ENCODE assay signal across 8 cellular contexts in the genomic region with DNA sequence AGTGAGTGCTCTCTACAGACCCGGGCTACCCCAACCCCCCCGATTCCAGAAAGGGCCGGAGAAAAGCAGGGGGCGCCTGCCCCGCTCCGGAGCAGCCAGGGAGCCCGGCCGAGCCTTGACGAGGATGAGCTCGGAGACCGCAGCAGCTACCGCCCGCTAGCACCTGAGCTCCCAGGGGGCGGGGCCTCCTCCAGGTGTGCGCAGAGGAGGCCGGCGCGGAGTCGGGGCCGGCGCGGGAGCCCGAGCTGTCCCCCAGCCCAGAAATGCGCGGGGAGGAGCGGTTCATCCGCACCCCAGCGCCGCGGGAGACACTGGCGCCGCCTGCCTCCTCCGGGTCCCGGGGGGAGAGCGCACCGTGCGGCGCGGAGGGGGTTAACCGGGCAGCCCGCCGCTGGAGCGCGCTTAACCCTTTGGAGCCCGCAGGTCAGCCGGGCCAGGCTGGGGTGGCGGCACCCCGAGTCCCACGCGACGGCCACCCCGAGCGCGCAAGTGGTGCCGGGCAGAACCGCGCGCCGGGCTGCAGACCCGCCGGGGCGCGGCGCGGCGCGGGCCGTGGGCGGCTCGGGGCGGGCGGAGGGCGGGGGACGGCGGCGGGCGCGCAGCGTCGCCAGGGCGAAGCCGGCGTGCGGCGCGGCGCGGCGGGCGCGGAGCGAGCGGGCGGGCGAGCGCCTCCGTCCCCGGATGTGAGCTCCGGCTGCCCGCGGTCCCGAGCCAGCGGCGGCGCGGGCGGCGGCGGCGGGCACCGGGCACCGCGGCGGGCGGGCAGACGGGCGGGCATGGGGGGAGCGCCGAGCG. TPM values are rescaled to one million over a fixed set of nuclear protein-coding genes. Genes with fewer than 3 reads are reported as not detected.
DNase-seq lines count a peak whose midpoint lies in the region; ATAC-seq and TF ChIP-seq lines count a peak whose summit lies in the region.

Gene CACNA1D (plus strand): TSS at position 615 of the 795 bp plus-strand sequence. CDS start 556 bp downstream, outside the sequence.

- H3K9ac ChIP-seq in fibroblast of lung (ENCODE audit: insufficient read depth, low read length): no peak within 1 kb of the TSS

- H3K9me3 Mint-ChIP-seq in T-helper 2 cell treated with Interferon-gamma antibody and Interleukin-4, amounts not matched to agents 5 μg/mL and 100 μg/mL, for 36 hours: no peaks in the 10 kb centered on the region
- no peaks in the 10 kb centered on the region for H3K9me3 Mint-ChIP-seq in neural crest cell

- no peaks in the 10 kb centered on the region for H3K36me3 Mint-ChIP-seq in T-helper 2 cell treated with Interferon-gamma antibody and Interleukin-4, amounts not matched to agents 5 μg/mL and 100 μg/mL, for 36 hours (ENCODE audit: low read depth)
- no peaks in the 10 kb centered on the region for H3K36me3 Mint-ChIP-seq in neural crest cell (ENCODE audit: low read depth)

- H3K4me2 ChIP-seq in fibroblast of lung (ENCODE audit: extremely low read depth, insufficient read depth, low read length): peak within 1 kb of the TSS; percentile 71

- H3K4me1 Mint-ChIP-seq in T-helper 2 cell treated with Interferon-gamma antibody and Interleukin-4, amounts not matched to agents 5 μg/mL and 100 μg/mL, for 36 hours (ENCODE audit: low read depth): peaks cover 2% of the 10 kb centered on the region
- H3K4me1 Mint-ChIP-seq in neural crest cell: peaks cover 35% of the 10 kb centered on the region

- H3K27ac ChIP-seq in ACC112 (ENCODE audit: low read depth, low read length) (no peak within 1 kb of the TSS), fibroblast of lung (ENCODE audit: insufficient read depth, low read length) (no peak within 1 kb of the TSS)

- TF ChIP-seq CTCF in GM13976 (IDR thresholded peaks at IDR 0.05; ENCODE audit: borderline replicate concordance, control extremely low read depth, extremely low read depth, insufficient read depth, missing control alignments) (no peak), fibroblast of lung (conservative IDR thresholded peaks at IDR 0.05 in 1 of 2, IDR thresholded peaks at IDR 0.05 in 1 of 2; ENCODE audit: low read depth in 1 of 2, low read length in 2 of 2) (no peak), neural crest cell (conservative IDR thresholded peaks at IDR 0.05) (no peak)

- no peaks in the 10 kb centered on the region for H3K36me3 ChIP-seq in ACC112 (ENCODE audit: insufficient read depth, low read length)
- H3K36me3 ChIP-seq in fibroblast of lung (ENCODE audit: control insufficient read depth, insufficient read depth, low read length): no peaks in the 10 kb centered on the region

- no peak within 1 kb of the TSS for H3K27ac Mint-ChIP-seq in T-helper 2 cell treated with Interferon-gamma antibody and Interleukin-4, amounts not matched to agents 5 μg/mL and 100 μg/mL, for 36 hours
- no peak within 1 kb of the TSS for H3K27ac Mint-ChIP-seq in neural crest cell (ENCODE audit: unreplicated experiment)

- no peaks in the 10 kb centered on the region for H3K9me3 ChIP-seq in fibroblast of lung (ENCODE audit: control insufficient read depth, insufficient read depth, low read depth, low read length)

- peaks cover 72% of the 10 kb centered on the region for H3K27me3 ChIP-seq in ACC112 (ENCODE audit: insufficient read depth, low read length)
- peaks cover 33% of the 10 kb centered on the region for H3K27me3 ChIP-seq in fibroblast of lung (ENCODE audit: control insufficient read depth, insufficient read depth, low read length)

- H3K4me3 Mint-ChIP-seq in T-helper 2 cell treated with Interferon-gamma antibody and Interleukin-4, amounts not matched to agents 5 μg/mL and 100 μg/mL, for 36 hours: peak within 1 kb of the TSS; percentile 51
- peak within 1 kb of the TSS; percentile 83 for H3K4me3 Mint-ChIP-seq in neural crest cell

- in situ Hi-C loops in GM13976 (cut with MboI; ENCODE audit: low sequenced_read_pairs, unreplicated experiment): no loop called here

- DNase-seq in GM13976 (ENCODE audit: low spot score) (peak; percentile 40), fibroblast of lung (ENCODE audit: low read depth in 2 of 2) (peak in 1 of 2 donors; percentile 11), neural crest cell (ENCODE audit: low read depth, low spot score) (peak; percentile 30), NCI-H82 treated with DMSO at 0.1 percent for 48 hours (lab: John Stamatoyannopoulos, UW; ENCODE audit: unreplicated experiment) (no peak)
- DNase-seq in T-helper 2 cell treated with Interferon-gamma antibody and Interleukin-4, amounts not matched to agents 5 μg/mL and 100 μg/mL, for 36 hours (ENCODE audit: low spot score): peak; percentile 11

- H3K79me2 ChIP-seq in ACC112 (ENCODE audit: control insufficient read depth, insufficient read depth, low read length, unreplicated experiment): no peaks in the 10 kb centered on the region
- no peaks in the 10 kb centered on the region for H3K79me2 ChIP-seq in fibroblast of lung (ENCODE audit: control insufficient read depth, insufficient read depth, low read length)

- ATAC-seq in GM18868 (IDR thresholded peaks at IDR 0.05; ENCODE audit: unreplicated experiment) (no peak), HG02884 (IDR thresholded peaks at IDR 0.05; ENCODE audit: unreplicated experiment) (no peak)

- H4K20me1 ChIP-seq in fibroblast of lung (ENCODE audit: control insufficient read depth, extremely low read depth, insufficient read depth, low read length): no peaks in the 10 kb centered on the region

- H3K4me3 ChIP-seq in ACC112 (ENCODE audit: low read depth, low read length) (peak within 1 kb of the TSS; percentile 63), fibroblast of lung (replicated peaks in 1 of 4; ENCODE audit: control extremely low read depth in 1 of 4, insufficient read depth in 1 of 4, low read depth in 3 of 4, low read length in 4 of 4) (peak within 1 kb of the TSS; percentile 18 to 45 (median 34))

- peaks cover 70% of the 10 kb centered on the region for H3K27me3 Mint-ChIP-seq in T-helper 2 cell treated with Interferon-gamma antibody and Interleukin-4, amounts not matched to agents 5 μg/mL and 100 μg/mL, for 36 hours (ENCODE audit: low read depth)
- peaks cover 73% of the 10 kb centered on the region for H3K27me3 Mint-ChIP-seq in neural crest cell (ENCODE audit: low read depth)

- H3K4me1 ChIP-seq in ACC112 (ENCODE audit: control insufficient read depth, insufficient read depth, low read length, unreplicated experiment) (peaks cover 2% of the 10 kb centered on the region), fibroblast of lung (ENCODE audit: control insufficient read depth, extremely low read depth, insufficient read depth, low read length) (no peaks in the 10 kb centered on the region)

- H2AFZ ChIP-seq in ACC112 (ENCODE audit: low read length, unreplicated experiment): no peak within 1 kb of the TSS
- H2AFZ ChIP-seq in fibroblast of lung (ENCODE audit: low read length): no peak within 1 kb of the TSS

RNA-seq across cellular contexts. Expression of gene CACNA1D, which starts in this region (rescaled TPM):
- total RNA-seq in fibroblast of lung: 0.17 and 0.77 TPM in 2 replicates
- 0.33 and 0.37 TPM in 2 replicates for polyA plus RNA-seq in fibroblast of lung
- polyA plus RNA-seq in fibroblast of lung (2012): 0.05 and 0.22 TPM in 2 replicates
- polyA minus RNA-seq in fibroblast of lung (ENCODE audit: low replicate concordance): 1.4 and 1.6 TPM in 2 replicates
- 1.1 and 2.3 TPM in 2 replicates for total RNA-seq in neural crest cell
